In genomic region chr20:19609642-19610223, GRCh38 we compare ENCODE assay signal across 1 cellular context.
TF ChIP-seq lines count a peak whose summit lies in the region.

No MANE protein-coding gene starts in this region.

TF ChIP-seq in HepG2, 621 proteins besides CTCF, POLR2A, EP300 and RAD21 (continued from another document and continues in another):
- TF ChIP-seq GMEB1 (CRISPR knock-in tag; IDR thresholded peaks at IDR 0.05; ENCODE audit: borderline replicate concordance) (0 out of 2 replicates have a peak, but pooled peaks have one; percentile 22), FOXK2 (IDR thresholded peaks at IDR 0.05) (no peak), KDM4B (CRISPR knock-in tag; IDR thresholded peaks at IDR 0.05) (peak; percentile 63; the same call in 1 of the 2 replicates), ZNF292 (CRISPR knock-in tag; IDR thresholded peaks at IDR 0.05; ENCODE audit: borderline replicate concordance, low read depth) (0 out of 2 replicates have a peak, but pooled peaks have one; percentile 70), ZMAT5 (CRISPR knock-in tag; IDR thresholded peaks at IDR 0.05; ENCODE audit: borderline replicate concordance, low read depth) (no peak), REXO4 (CRISPR knock-in tag; IDR thresholded peaks at IDR 0.05; ENCODE audit: borderline replicate concordance) (no peak), ZNF281 (CRISPR knock-in tag; IDR thresholded peaks at IDR 0.05; ENCODE audit: borderline replicate concordance) (peak; percentile 11; the same call in 1 of the 2 replicates), DMTF1 (CRISPR knock-in tag; IDR thresholded peaks at IDR 0.05) (no peak), HNRNPK (IDR thresholded peaks at IDR 0.05; ENCODE audit: low read depth, low read length, poor library complexity, severe bottlenecking) (no peak), NFYC (CRISPR knock-in tag; IDR thresholded peaks at IDR 0.05) (no peak), ZNF710 (CRISPR knock-in tag; IDR thresholded peaks at IDR 0.05; ENCODE audit: borderline replicate concordance) (peak; percentile 91; the same call in 1 of the 2 replicates), IKZF5 (CRISPR knock-in tag; IDR thresholded peaks at IDR 0.05) (peak; percentile 90), PPARG (CRISPR knock-in tag; conservative IDR thresholded peaks at IDR 0.05) (peak; percentile 63), ZSCAN30 (CRISPR knock-in tag; IDR thresholded peaks at IDR 0.05) (no peak), FOXM1 (CRISPR knock-in tag; IDR thresholded peaks at IDR 0.05) (no peak), SALL1 (CRISPR knock-in tag; IDR thresholded peaks at IDR 0.05) (peak; percentile 50; the same call in 1 of the 2 replicates), ZNF264 (CRISPR knock-in tag; IDR thresholded peaks at IDR 0.05) (peak; percentile 76; the same call in 1 of the 2 replicates), SIX4 (CRISPR knock-in tag; IDR thresholded peaks at IDR 0.05) (0 out of 2 replicates have a peak, but pooled peaks have one; percentile 22), ZNF768 (CRISPR knock-in tag; IDR thresholded peaks at IDR 0.05) (no peak), NCOA1 (CRISPR knock-in tag; IDR thresholded peaks at IDR 0.05) (no peak), GFI1 (CRISPR knock-in tag; IDR thresholded peaks at IDR 0.05; ENCODE audit: borderline replicate concordance) (peak; percentile 80), ZBTB3 (CRISPR knock-in tag; IDR thresholded peaks at IDR 0.05; ENCODE audit: borderline replicate concordance, low read depth) (peak; percentile 89; the same call in 1 of the 2 replicates), MIER3 (CRISPR knock-in tag; IDR thresholded peaks at IDR 0.05; ENCODE audit: borderline replicate concordance) (peak; percentile 84; the same call in 1 of the 2 replicates), ZNF614 (CRISPR knock-in tag; IDR thresholded peaks at IDR 0.05; ENCODE audit: borderline replicate concordance) (peak; percentile 90), TFAP4 (IDR thresholded peaks at IDR 0.05; ENCODE audit: borderline replicate concordance, low read depth) (peak; percentile 74), ZNF720 (CRISPR knock-in tag; IDR thresholded peaks at IDR 0.05) (no peak), ZNF512 (CRISPR knock-in tag; IDR thresholded peaks at IDR 0.05) (peak; percentile 88; the same call in 1 of the 2 replicates), ZSCAN21 (CRISPR knock-in tag; IDR thresholded peaks at IDR 0.05; ENCODE audit: borderline replicate concordance) (no peak), REL (CRISPR knock-in tag; conservative IDR thresholded peaks at IDR 0.05) (no peak), ZNF580 (CRISPR knock-in tag; IDR thresholded peaks at IDR 0.05; ENCODE audit: borderline replicate concordance, low read depth) (0 out of 2 replicates have a peak, but pooled peaks have one; percentile 29), SIX1 (CRISPR knock-in tag; IDR thresholded peaks at IDR 0.05; ENCODE audit: borderline replicate concordance) (peak; percentile 75; the same call in 1 of the 2 replicates), ZBTB8A (CRISPR knock-in tag; IDR thresholded peaks at IDR 0.05; ENCODE audit: borderline replicate concordance, low read depth) (no peak), JUNB (CRISPR knock-in tag; IDR thresholded peaks at IDR 0.05; ENCODE audit: borderline replicate concordance) (peak; percentile 68; the same call in 1 of the 2 replicates), ZNF510 (CRISPR knock-in tag; IDR thresholded peaks at IDR 0.05; ENCODE audit: low read depth) (0 out of 2 replicates have a peak, but pooled peaks have one; percentile 50), RCOR2 (CRISPR knock-in tag; IDR thresholded peaks at IDR 0.05) (peak; percentile 66; the same call in 1 of the 2 replicates), MXD3 (CRISPR knock-in tag; IDR thresholded peaks at IDR 0.05) (no peak), KLF15 (CRISPR knock-in tag; IDR thresholded peaks at IDR 0.05; ENCODE audit: borderline replicate concordance) (no peak), ZFP1 (CRISPR knock-in tag; IDR thresholded peaks at IDR 0.05) (peak; percentile 30; the same call in 1 of the 2 replicates), U2AF2 (IDR thresholded peaks at IDR 0.05; ENCODE audit: low read depth, low read length) (0 out of 2 replicates have a peak, but pooled peaks have one; percentile 29), ARID5B (CRISPR knock-in tag; IDR thresholded peaks at IDR 0.05) (peak; percentile 96), ZNF331 (CRISPR knock-in tag; IDR thresholded peaks at IDR 0.05) (peak; percentile 87), NR2F6 (IDR thresholded peaks at IDR 0.05) (peak; percentile 63; the same call in 1 of the 2 replicates), NR2F6 (CRISPR knock-in tag; IDR thresholded peaks at IDR 0.05) (peak; percentile 64)
